In the genomic region with DNA sequence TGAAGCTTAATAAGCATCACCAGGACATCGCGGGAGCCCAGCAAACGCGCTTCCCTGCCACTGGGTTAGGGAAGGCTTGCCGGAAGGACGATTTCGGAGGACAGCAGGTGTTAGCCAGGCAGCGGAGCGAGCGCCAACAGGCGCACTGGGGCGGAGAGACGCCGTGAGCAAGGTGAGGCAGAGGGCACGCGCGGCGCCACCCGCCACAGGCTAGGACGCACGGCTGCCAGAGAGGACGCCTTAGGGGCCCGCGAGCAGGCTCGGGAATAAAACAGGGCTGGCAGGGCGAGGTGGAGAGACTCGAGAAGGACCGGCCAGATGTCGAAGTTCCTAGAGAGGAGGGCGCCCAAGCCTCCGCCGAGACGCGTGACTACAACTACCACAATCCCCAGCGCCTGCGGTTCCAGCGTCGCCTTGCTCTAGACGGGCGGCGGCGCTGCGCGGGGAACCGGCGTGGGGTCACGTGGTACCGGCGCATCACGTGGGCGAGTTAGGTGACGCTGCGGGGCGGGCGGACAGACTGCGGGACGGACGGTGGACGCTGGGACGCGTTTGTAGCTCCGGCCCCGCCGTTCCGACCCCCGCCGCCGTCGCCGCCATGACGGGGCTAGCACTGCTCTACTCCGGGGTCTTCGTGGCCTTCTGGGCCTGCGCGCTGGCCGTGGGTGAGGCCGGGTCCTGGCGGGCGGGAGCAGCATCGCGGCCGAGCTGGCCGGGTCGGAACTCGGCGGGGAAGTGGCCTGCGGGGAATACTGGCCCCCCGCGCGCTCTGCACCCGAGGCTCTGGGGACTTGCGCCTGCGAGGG, we compare ENCODE assay signal across 1 cellular context.
TF ChIP-seq lines count a peak whose summit lies in the region.

A gene (plus strand): TSS at position 518 of the 806 bp plus-strand sequence. CDS start 81 bp downstream, at position 599.

TF ChIP-seq in K562, 482 proteins besides CTCF, POLR2A, EP300 and RAD21 (continued from another document and continues in another):
- TF ChIP-seq, protein P1, sequence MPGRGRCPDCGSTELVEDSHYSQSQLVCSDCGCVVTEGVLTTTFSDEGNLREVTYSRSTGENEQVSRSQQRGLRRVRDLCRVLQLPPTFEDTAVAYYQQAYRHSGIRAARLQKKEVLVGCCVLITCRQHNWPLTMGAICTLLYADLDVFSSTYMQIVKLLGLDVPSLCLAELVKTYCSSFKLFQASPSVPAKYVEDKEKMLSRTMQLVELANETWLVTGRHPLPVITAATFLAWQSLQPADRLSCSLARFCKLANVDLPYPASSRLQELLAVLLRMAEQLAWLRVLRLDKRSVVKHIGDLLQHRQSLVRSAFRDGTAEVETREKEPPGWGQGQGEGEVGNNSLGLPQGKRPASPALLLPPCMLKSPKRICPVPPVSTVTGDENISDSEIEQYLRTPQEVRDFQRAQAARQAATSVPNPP (IDR thresholded peaks at IDR 0.05; ENCODE audit: borderline replicate concordance, insufficient read depth, insufficient read length): no peak
- TF ChIP-seq CAMTA2 (CRISPR knock-in tag; conservative IDR thresholded peaks at IDR 0.05): no peak
- peak; percentile 96 for TF ChIP-seq CBFB (CRISPR knock-in tag; IDR thresholded peaks at IDR 0.05)
- TF ChIP-seq SOX6 (IDR thresholded peaks at IDR 0.05): no peak
- TF ChIP-seq ZNF644 (tag; IDR thresholded peaks at IDR 0.05; ENCODE audit: low read depth): peak; percentile 61; the same call in 1 of the 2 replicates
- TF ChIP-seq PML (IDR thresholded peaks at IDR 0.05; ENCODE audit: low read length): peak; percentile 51; the same call in 1 of the 2 replicates
- TF ChIP-seq, protein P2, sequence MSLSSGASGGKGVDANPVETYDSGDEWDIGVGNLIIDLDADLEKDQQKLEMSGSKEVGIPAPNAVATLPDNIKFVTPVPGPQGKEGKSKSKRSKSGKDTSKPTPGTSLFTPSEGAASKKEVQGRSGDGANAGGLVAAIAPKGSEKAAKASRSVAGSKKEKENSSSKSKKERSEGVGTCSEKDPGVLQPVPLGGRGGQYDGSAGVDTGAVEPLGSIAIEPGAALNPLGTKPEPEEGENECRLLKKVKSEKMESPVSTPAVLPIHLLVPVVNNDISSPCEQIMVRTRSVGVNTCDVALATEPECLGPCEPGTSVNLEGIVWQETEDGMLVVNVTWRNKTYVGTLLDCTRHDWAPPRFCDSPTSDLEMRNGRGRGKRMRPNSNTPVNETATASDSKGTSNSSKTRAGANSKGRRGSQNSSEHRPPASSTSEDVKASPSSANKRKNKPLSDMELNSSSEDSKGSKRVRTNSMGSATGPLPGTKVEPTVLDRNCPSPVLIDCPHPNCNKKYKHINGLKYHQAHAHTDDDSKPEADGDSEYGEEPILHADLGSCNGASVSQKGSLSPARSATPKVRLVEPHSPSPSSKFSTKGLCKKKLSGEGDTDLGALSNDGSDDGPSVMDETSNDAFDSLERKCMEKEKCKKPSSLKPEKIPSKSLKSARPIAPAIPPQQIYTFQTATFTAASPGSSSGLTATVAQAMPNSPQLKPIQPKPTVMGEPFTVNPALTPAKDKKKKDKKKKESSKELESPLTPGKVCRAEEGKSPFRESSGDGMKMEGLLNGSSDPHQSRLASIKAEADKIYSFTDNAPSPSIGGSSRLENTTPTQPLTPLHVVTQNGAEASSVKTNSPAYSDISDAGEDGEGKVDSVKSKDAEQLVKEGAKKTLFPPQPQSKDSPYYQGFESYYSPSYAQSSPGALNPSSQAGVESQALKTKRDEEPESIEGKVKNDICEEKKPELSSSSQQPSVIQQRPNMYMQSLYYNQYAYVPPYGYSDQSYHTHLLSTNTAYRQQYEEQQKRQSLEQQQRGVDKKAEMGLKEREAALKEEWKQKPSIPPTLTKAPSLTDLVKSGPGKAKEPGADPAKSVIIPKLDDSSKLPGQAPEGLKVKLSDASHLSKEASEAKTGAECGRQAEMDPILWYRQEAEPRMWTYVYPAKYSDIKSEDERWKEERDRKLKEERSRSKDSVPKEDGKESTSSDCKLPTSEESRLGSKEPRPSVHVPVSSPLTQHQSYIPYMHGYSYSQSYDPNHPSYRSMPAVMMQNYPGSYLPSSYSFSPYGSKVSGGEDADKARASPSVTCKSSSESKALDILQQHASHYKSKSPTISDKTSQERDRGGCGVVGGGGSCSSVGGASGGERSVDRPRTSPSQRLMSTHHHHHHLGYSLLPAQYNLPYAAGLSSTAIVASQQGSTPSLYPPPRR (CRISPR knock-in tag; IDR thresholded peaks at IDR 0.05; ENCODE audit: borderline replicate concordance): peak; percentile 64; the same call in 1 of the 2 replicates
- peak; percentile 49; the same call in 1 of the 2 replicates for TF ChIP-seq ZNF274 (IDR thresholded peaks at IDR 0.05; ENCODE audit: borderline replicate concordance, low read depth, low read length)
- TF ChIP-seq RUNX1 (IDR thresholded peaks at IDR 0.05; ENCODE audit: low read depth): no peak; the same call in none of the 2 replicates
- TF ChIP-seq ZNF766 (CRISPR knock-in tag; conservative IDR thresholded peaks at IDR 0.05): peak; percentile 73; the same call in 1 of the 2 replicates
- TF ChIP-seq, protein P3, sequence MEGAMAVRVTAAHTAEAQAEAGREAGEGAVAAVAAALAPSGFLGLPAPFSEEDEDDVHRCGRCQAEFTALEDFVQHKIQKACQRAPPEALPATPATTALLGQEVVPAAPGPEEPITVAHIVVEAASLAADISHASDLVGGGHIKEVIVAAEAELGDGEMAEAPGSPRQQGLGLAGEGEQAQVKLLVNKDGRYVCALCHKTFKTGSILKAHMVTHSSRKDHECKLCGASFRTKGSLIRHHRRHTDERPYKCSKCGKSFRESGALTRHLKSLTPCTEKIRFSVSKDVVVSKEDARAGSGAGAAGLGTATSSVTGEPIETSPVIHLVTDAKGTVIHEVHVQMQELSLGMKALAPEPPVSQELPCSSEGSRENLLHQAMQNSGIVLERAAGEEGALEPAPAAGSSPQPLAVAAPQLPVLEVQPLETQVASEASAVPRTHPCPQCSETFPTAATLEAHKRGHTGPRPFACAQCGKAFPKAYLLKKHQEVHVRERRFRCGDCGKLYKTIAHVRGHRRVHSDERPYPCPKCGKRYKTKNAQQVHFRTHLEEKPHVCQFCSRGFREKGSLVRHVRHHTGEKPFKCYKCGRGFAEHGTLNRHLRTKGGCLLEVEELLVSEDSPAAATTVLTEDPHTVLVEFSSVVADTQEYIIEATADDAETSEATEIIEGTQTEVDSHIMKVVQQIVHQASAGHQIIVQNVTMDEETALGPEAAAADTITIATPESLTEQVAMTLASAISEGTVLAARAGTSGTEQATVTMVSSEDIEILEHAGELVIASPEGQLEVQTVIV (CRISPR knock-in tag; IDR thresholded peaks at IDR 0.05; ENCODE audit: borderline replicate concordance): no peak
- TF ChIP-seq SRSF9 (IDR thresholded peaks at IDR 0.05; ENCODE audit: borderline replicate concordance, low read depth, low read length): no peak
- TF ChIP-seq, protein P4, sequence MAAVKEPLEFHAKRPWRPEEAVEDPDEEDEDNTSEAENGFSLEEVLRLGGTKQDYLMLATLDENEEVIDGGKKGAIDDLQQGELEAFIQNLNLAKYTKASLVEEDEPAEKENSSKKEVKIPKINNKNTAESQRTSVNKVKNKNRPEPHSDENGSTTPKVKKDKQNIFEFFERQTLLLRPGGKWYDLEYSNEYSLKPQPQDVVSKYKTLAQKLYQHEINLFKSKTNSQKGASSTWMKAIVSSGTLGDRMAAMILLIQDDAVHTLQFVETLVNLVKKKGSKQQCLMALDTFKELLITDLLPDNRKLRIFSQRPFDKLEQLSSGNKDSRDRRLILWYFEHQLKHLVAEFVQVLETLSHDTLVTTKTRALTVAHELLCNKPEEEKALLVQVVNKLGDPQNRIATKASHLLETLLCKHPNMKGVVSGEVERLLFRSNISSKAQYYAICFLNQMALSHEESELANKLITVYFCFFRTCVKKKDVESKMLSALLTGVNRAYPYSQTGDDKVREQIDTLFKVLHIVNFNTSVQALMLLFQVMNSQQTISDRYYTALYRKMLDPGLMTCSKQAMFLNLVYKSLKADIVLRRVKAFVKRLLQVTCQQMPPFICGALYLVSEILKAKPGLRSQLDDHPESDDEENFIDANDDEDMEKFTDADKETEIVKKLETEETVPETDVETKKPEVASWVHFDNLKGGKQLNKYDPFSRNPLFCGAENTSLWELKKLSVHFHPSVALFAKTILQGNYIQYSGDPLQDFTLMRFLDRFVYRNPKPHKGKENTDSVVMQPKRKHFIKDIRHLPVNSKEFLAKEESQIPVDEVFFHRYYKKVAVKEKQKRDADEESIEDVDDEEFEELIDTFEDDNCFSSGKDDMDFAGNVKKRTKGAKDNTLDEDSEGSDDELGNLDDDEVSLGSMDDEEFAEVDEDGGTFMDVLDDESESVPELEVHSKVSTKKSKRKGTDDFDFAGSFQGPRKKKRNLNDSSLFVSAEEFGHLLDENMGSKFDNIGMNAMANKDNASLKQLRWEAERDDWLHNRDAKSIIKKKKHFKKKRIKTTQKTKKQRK (IDR thresholded peaks at IDR 0.05; ENCODE audit: borderline replicate concordance, low read depth, low read length): no peak
- no peak for TF ChIP-seq TRIM24 (IDR thresholded peaks at IDR 0.05)
- no peak for TF ChIP-seq CHD2 (IDR thresholded peaks at IDR 0.05; ENCODE audit: low read depth, low read length)
- TF ChIP-seq ZNF263 (CRISPR knock-in tag; IDR thresholded peaks at IDR 0.05; ENCODE audit: borderline replicate concordance): peak; percentile 32; the same call in 1 of the 2 replicates
- no peak for TF ChIP-seq ASH1L (IDR thresholded peaks at IDR 0.05; ENCODE audit: borderline replicate concordance, low read depth, partially characterized antibody)
- peak; percentile 89 for TF ChIP-seq OTX1 (CRISPR knock-in tag; IDR thresholded peaks at IDR 0.05)
- TF ChIP-seq, protein P5, sequence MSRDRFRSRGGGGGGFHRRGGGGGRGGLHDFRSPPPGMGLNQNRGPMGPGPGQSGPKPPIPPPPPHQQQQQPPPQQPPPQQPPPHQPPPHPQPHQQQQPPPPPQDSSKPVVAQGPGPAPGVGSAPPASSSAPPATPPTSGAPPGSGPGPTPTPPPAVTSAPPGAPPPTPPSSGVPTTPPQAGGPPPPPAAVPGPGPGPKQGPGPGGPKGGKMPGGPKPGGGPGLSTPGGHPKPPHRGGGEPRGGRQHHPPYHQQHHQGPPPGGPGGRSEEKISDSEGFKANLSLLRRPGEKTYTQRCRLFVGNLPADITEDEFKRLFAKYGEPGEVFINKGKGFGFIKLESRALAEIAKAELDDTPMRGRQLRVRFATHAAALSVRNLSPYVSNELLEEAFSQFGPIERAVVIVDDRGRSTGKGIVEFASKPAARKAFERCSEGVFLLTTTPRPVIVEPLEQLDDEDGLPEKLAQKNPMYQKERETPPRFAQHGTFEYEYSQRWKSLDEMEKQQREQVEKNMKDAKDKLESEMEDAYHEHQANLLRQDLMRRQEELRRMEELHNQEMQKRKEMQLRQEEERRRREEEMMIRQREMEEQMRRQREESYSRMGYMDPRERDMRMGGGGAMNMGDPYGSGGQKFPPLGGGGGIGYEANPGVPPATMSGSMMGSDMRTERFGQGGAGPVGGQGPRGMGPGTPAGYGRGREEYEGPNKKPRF (IDR thresholded peaks at IDR 0.05; ENCODE audit: low read depth, low read length): no peak
- peak; percentile 95 for TF ChIP-seq CCNT2 (IDR thresholded peaks at IDR 0.05; ENCODE audit: borderline replicate concordance, extremely low read depth, insufficient read length, low read depth, low read length)
- no peak for TF ChIP-seq BRD9 (IDR thresholded peaks at IDR 0.05; ENCODE audit: low read depth, partially characterized antibody)
- TF ChIP-seq, protein P6, sequence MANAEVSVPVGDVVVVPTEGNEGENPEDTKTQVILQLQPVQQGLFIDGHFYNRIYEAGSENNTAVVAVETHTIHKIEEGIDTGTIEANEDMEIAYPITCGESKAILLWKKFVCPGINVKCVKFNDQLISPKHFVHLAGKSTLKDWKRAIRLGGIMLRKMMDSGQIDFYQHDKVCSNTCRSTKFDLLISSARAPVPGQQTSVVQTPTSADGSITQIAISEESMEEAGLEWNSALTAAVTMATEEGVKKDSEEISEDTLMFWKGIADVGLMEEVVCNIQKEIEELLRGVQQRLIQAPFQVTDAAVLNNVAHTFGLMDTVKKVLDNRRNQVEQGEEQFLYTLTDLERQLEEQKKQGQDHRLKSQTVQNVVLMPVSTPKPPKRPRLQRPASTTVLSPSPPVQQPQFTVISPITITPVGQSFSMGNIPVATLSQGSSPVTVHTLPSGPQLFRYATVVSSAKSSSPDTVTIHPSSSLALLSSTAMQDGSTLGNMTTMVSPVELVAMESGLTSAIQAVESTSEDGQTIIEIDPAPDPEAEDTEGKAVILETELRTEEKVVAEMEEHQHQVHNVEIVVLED (CRISPR knock-in tag; IDR thresholded peaks at IDR 0.05): peak; percentile 99
- peak; percentile 87 for TF ChIP-seq HNRNPLL (IDR thresholded peaks at IDR 0.05; ENCODE audit: low read depth, low read length, poor library complexity, severe bottlenecking)
- TF ChIP-seq JUND (IDR thresholded peaks at IDR 0.05; ENCODE audit: borderline replicate concordance, low read depth, low read length): peak; percentile 75
- no peak; the same call in 2 of the 3 replicates for TF ChIP-seq JUND (tag; IDR thresholded peaks at IDR 0.05; ENCODE audit: borderline replicate concordance, low read depth, low read length)
- TF ChIP-seq NFE2L1 (tag; IDR thresholded peaks at IDR 0.05; ENCODE audit: borderline replicate concordance, low read depth): no peak
- no peak for TF ChIP-seq DNMT1 (IDR thresholded peaks at IDR 0.05)
- TF ChIP-seq ZNF699 (CRISPR knock-in tag; IDR thresholded peaks at IDR 0.05; ENCODE audit: insufficient replicate concordance): no peak
- no peak for TF ChIP-seq GABPB2 (CRISPR knock-in tag; conservative IDR thresholded peaks at IDR 0.05)
- TF ChIP-seq, protein P7, sequence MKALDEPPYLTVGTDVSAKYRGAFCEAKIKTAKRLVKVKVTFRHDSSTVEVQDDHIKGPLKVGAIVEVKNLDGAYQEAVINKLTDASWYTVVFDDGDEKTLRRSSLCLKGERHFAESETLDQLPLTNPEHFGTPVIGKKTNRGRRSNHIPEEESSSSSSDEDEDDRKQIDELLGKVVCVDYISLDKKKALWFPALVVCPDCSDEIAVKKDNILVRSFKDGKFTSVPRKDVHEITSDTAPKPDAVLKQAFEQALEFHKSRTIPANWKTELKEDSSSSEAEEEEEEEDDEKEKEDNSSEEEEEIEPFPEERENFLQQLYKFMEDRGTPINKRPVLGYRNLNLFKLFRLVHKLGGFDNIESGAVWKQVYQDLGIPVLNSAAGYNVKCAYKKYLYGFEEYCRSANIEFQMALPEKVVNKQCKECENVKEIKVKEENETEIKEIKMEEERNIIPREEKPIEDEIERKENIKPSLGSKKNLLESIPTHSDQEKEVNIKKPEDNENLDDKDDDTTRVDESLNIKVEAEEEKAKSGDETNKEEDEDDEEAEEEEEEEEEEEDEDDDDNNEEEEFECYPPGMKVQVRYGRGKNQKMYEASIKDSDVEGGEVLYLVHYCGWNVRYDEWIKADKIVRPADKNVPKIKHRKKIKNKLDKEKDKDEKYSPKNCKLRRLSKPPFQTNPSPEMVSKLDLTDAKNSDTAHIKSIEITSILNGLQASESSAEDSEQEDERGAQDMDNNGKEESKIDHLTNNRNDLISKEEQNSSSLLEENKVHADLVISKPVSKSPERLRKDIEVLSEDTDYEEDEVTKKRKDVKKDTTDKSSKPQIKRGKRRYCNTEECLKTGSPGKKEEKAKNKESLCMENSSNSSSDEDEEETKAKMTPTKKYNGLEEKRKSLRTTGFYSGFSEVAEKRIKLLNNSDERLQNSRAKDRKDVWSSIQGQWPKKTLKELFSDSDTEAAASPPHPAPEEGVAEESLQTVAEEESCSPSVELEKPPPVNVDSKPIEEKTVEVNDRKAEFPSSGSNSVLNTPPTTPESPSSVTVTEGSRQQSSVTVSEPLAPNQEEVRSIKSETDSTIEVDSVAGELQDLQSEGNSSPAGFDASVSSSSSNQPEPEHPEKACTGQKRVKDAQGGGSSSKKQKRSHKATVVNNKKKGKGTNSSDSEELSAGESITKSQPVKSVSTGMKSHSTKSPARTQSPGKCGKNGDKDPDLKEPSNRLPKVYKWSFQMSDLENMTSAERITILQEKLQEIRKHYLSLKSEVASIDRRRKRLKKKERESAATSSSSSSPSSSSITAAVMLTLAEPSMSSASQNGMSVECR (CRISPR knock-in tag; IDR thresholded peaks at IDR 0.05): peak; percentile 85; the same call in 1 of the 2 replicates
